8 cellular contexts compared by ENCODE assay signal in genomic region chr9:129822825-129823162, GRCh38. TPM values are rescaled to one million over a fixed set of nuclear protein-coding genes. Genes with fewer than 3 reads are reported as not detected.
DNase-seq lines count a peak whose midpoint lies in the region; ATAC-seq, FAIRE-seq and TF ChIP-seq lines count a peak whose summit lies in the region.

No MANE protein-coding gene starts in this region.

- H3F3A ChIP-seq in SU-DHL-6 (ENCODE audit: insufficient read depth), result peaks cover 12% of the 10 kb centered on the region; the same call in 1 of the 2 replicates

- no peak for TF ChIP-seq POLR2A in gastrocnemius medialis (IDR thresholded peaks at IDR 0.05)

- peak overlapping the region; percentile 87 for H3K4me2 ChIP-seq in SU-DHL-6 (ENCODE audit: low read depth, low read length, poor library complexity, severe bottlenecking)

- no peaks in the 10 kb centered on the region for H3K9me2 ChIP-seq in SU-DHL-6 (replicated peaks; ENCODE audit: insufficient read depth, low read length)

- H3K4me1 ChIP-seq in HAP-1 (no peaks in the 10 kb centered on the region; the same call in 1 of the 2 replicates), gastrocnemius medialis (peaks cover 0 to 8% of the 10 kb centered on the region in 2 donors)

- H3K36me3 ChIP-seq in HAP-1 (replicated peaks) (peaks cover 44% of the 10 kb centered on the region), SU-DHL-6 (ENCODE audit: low read length) (no peaks in the 10 kb centered on the region), gastrocnemius medialis (peaks cover 0 to 46% of the 10 kb centered on the region in 2 donors)

- H3K4me3 ChIP-seq in HAP-1 (peak overlapping the region; percentile 86), SU-DHL-6 (ENCODE audit: insufficient read depth, low read length, poor library complexity, severe bottlenecking) (peak overlapping the region; percentile 94), fibroblast of villous mesenchyme (ENCODE audit: low read depth, low read length) (peak overlapping the region; percentile 81), gastrocnemius medialis (peak overlapping the region; percentile 75 to 88 (median 78))

- no peak for TF ChIP-seq CTCF in SU-DHL-6 (IDR thresholded peaks at IDR 0.05; ENCODE audit: insufficient read depth, low read length, poor library complexity, severe bottlenecking)
- TF ChIP-seq CTCF in fibroblast of villous mesenchyme (IDR thresholded peaks at IDR 0.05; ENCODE audit: insufficient read depth, low read depth, low read length), result no peak
- no peak for TF ChIP-seq CTCF in gastrocnemius medialis (IDR thresholded peaks at IDR 0.05 in 4 of 5, conservative IDR thresholded peaks at IDR 0.05 in 1 of 5)
- no peak for TF ChIP-seq CTCF in GM10248 (IDR thresholded peaks at IDR 0.05; ENCODE audit: control extremely low read depth, extremely low read depth, low read depth, missing control alignments)

- peaks cover 15% of the 10 kb centered on the region for H3K79me2 ChIP-seq in SU-DHL-6 (ENCODE audit: insufficient read depth, low read length)

- CTCF ChIA-PET in GM10248 (lab: Yijun Ruan, JAX), result no interaction called here

- POLR2A ChIA-PET in GM10248 (lab: Yijun Ruan, JAX), result interaction anchor here (0.6 kb wide), 1 partner anchor 299 kb away, joined by 3 read pairs; no protein-coding TSS in a partner anchor

- intact Hi-C loops in gastrocnemius medialis (cut with DNase I; ENCODE audit: low total_unique reads), result loop anchor here (1.0 kb wide), 1 partner anchor 19 kb away; the partner anchor contains the start of gene TOR1B

- no peaks in the 10 kb centered on the region for H4K20me1 ChIP-seq in SU-DHL-6 (ENCODE audit: low read depth, low read length)

- ATAC-seq in gastrocnemius medialis, result no peak

- H3K27ac ChIP-seq in SU-DHL-6 (ENCODE audit: low read depth, low read length), result peak overlapping the region; percentile 12; the same call in 1 of the 2 replicates
- H3K27ac ChIP-seq in gastrocnemius medialis, result peak overlapping the region in 3 of 4 donors; percentile 68 to 86 (median 76)

- FAIRE-seq in frontal cortex (lab: Jason Lieb, UNC), result no peak

- H3K27me3 ChIP-seq in HAP-1 (ENCODE audit: low read depth) (no peaks in the 10 kb centered on the region), SU-DHL-6 (ENCODE audit: low read length) (no peaks in the 10 kb centered on the region), gastrocnemius medialis (no peaks in the 10 kb centered on the region)

- in situ Hi-C loops in HAP-1 (cut with MboI; ENCODE audit: low sequenced_read_pairs), result no loop called here
- in situ Hi-C loops in gastrocnemius medialis (cut with MboI; ENCODE audit: low sequenced_read_pairs in 4 of 4), result no loop called here

- DNase-seq in HAP-1 (ENCODE audit: low spot score in 2 of 2) (no peak), fibroblast of villous mesenchyme (ENCODE audit: low read depth) (peak; percentile 48), gastrocnemius medialis (no peak), GM10248 (ENCODE audit: extremely low spot score) (no peak), frontal cortex (ENCODE audit: low spot score in 2 of 2) (no peak), AG08396 (ENCODE audit: low spot score) (no peak), NCI-H524 treated with DMSO at 0.1 percent for 48 hours (lab: John Stamatoyannopoulos, UW) (no peak)

- H2AFZ ChIP-seq in SU-DHL-6 (ENCODE audit: low read depth, low read length, severe bottlenecking), result no peak overlapping the region

- H3K9me3 ChIP-seq in HAP-1 (no peaks in the 10 kb centered on the region), SU-DHL-6 (ENCODE audit: insufficient read depth, low read length) (no peaks in the 10 kb centered on the region), gastrocnemius medialis (no peaks in the 10 kb centered on the region)

- H3K9ac ChIP-seq in SU-DHL-6 (ENCODE audit: low read length), result peak overlapping the region; percentile 93

RNA-seq across cellular contexts. Expression of gene TOR1A, which starts 1.1 kb away (rescaled TPM):
- total RNA-seq in fibroblast of villous mesenchyme, result 43.8 and 51.4 TPM in 2 replicates
- 10 to 100 TPM; 18.1 to 31.9 (median 24.9) TPM for total RNA-seq in gastrocnemius medialis
- 21.6 TPM for total RNA-seq in frontal cortex

RNA-seq across cellular contexts. Expression of gene C9orf78, which starts 12.3 kb away (rescaled TPM):
- total RNA-seq in fibroblast of villous mesenchyme, result 19.3 and 32.4 TPM in 2 replicates
- total RNA-seq in gastrocnemius medialis, result 100 to 1,000 TPM in 1 of 4 donors, 10 to 100 TPM in 3; 82.3 to 108 (median 83.9) TPM
- total RNA-seq in frontal cortex, result 53.8 TPM

RNA-seq across cellular contexts. Expression of gene USP20, which starts 12.5 kb away (rescaled TPM):
- total RNA-seq in fibroblast of villous mesenchyme, result 7.7 and 10.4 TPM in 2 replicates
- total RNA-seq in gastrocnemius medialis, result 10 to 100 TPM; 13.4 to 25.4 (median 18.6) TPM
- total RNA-seq in frontal cortex, result 11.8 TPM

RNA-seq across cellular contexts. Expression of gene TOR1B, which starts 19.8 kb away (rescaled TPM):
- total RNA-seq in fibroblast of villous mesenchyme (27.4 and 33.2 TPM in 2 replicates), gastrocnemius medialis (10 to 100 TPM; 15.9 to 22.6 (median 21.2) TPM), frontal cortex (38.3 TPM)
